In genomic region chr3:195087321-195087720, GRCh38 we compare ENCODE assay signal across 1 cellular context.
TF ChIP-seq lines count a peak whose summit lies in the region.

No MANE protein-coding gene starts in this region.

TF ChIP-seq in H1, 55 proteins besides CTCF, POLR2A, EP300 and RAD21 (continued from another document):
- TF ChIP-seq TAF1 (IDR thresholded peaks at IDR 0.05; ENCODE audit: low read depth, low read length) (no peak), CBX8 (IDR thresholded peaks at IDR 0.05; ENCODE audit: borderline replicate concordance, low read depth, low read length) (no peak), GTF2F1 (IDR thresholded peaks at IDR 0.05; ENCODE audit: borderline replicate concordance, low read depth, low read length) (no peak), RXRA (IDR thresholded peaks at IDR 0.05; ENCODE audit: insufficient read depth, low read depth, low read length) (no peak), GABPA (IDR thresholded peaks at IDR 0.05; ENCODE audit: borderline replicate concordance, insufficient read depth, low read length) (no peak), CREB1 (IDR thresholded peaks at IDR 0.05) (no peak), SIX5 (IDR thresholded peaks at IDR 0.05; ENCODE audit: low read depth, low read length) (no peak), CHD2 (IDR thresholded peaks at IDR 0.05; ENCODE audit: low read length) (no peak), CHD1 (IDR thresholded peaks at IDR 0.05; ENCODE audit: low read depth, low read length) (no peak), FOSL1 (IDR thresholded peaks at IDR 0.05; ENCODE audit: insufficient read depth, low read depth, low read length) (no peak), BRCA1 (IDR thresholded peaks at IDR 0.05; ENCODE audit: low read depth, low read length) (no peak), BACH1 (IDR thresholded peaks at IDR 0.05; ENCODE audit: low read length) (no peak), PHF8 (conservative IDR thresholded peaks at IDR 0.05; ENCODE audit: low read depth, low read length) (no peak)
TF ChIP-seq in H1: peak in this region for 0.
